Comparison of ENCODE assay signal across 8 cellular contexts in the genomic region with DNA sequence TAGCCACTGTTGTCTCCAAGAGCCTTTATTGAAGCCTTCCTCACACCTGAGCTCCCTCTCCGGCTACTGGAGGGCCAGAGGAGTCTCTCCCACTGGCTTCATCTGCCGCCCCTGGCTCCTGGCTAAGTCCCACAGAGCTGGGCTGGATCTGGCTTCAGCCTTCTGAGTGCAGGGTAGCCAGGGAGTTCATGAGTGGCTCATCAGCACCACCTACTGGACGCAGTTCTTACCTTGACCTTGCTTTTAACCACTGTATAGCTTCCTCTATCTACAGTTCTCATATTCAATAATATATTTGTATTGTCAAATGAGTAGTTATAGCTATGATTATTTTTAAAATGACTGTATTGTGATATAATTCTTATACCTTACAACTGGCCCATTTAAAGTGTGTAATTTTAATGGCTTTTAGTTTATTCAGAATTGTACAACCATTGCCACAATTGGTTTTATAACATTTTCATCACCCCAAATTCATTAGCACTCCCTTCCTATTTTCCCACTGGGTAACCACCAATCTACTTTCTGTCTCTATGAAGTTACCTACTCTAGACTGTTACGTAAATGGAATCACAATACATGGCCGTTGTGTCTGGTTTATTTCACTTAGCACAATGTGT. TPM values are rescaled to one million over a fixed set of nuclear protein-coding genes. Genes with fewer than 3 reads are reported as not detected.
A peak's percentile ranks its signal among the peaks of the same experiment; 100 is the strongest.
DNase-seq lines count a peak whose midpoint lies in the region; ATAC-seq, FAIRE-seq and TF ChIP-seq lines count a peak whose summit lies in the region.

No MANE protein-coding gene starts in this region.

- H3K4me3 Mint-ChIP-seq in activated CD8-positive, alpha-beta memory T cell treated with anti-CD3 and anti-CD28 coated beads, Interleukin-2, amount 10 ng/mL, durations not matched to agents 7 days and 5 days: no peak overlapping the region

- no peak overlapping the region for H3K4me2 ChIP-seq in endothelial cell of umbilical vein (ENCODE audit: insufficient read depth, low read length)

- H3K9me1 ChIP-seq in endothelial cell of umbilical vein (replicated peaks; ENCODE audit: control insufficient read depth, extremely low read depth, insufficient read depth, low read length): no peaks in the 10 kb centered on the region

- H3K4me1 Mint-ChIP-seq in activated CD8-positive, alpha-beta memory T cell treated with anti-CD3 and anti-CD28 coated beads, Interleukin-2, amount 10 ng/mL, durations not matched to agents 7 days and 5 days: peaks cover 2% of the 10 kb centered on the region

- H3K27me3 Mint-ChIP-seq in activated CD8-positive, alpha-beta memory T cell treated with anti-CD3 and anti-CD28 coated beads, Interleukin-2, amount 10 ng/mL, durations not matched to agents 7 days and 5 days: peaks cover 24% of the 10 kb centered on the region

- H3K36me3 ChIP-seq in NT2/D1 (ENCODE audit: insufficient read depth, insufficient read length, low read length): no peaks in the 10 kb centered on the region
- H3K36me3 ChIP-seq in endothelial cell of umbilical vein (ENCODE audit: control insufficient read depth in 2 of 2, extremely low read depth in 1 of 2, insufficient read depth in 2 of 2, low read length in 2 of 2): no peaks in the 10 kb centered on the region
- no peaks in the 10 kb centered on the region for H3K36me3 ChIP-seq in mucosa of descending colon (ENCODE audit: low read depth)

- peak; percentile 99 for ATAC-seq in GM21423 (IDR thresholded peaks at IDR 0.05; ENCODE audit: unreplicated experiment)
- peak; percentile 97 for ATAC-seq in activated CD8-positive, alpha-beta memory T cell treated with anti-CD3 and anti-CD28 coated beads, Interleukin-2, amount 10 ng/mL, durations not matched to agents 7 days and 5 days
- peak; percentile 98 for ATAC-seq in mucosa of descending colon

- H3K27me3 ChIP-seq in NT2/D1 (ENCODE audit: insufficient read depth, insufficient read length) (no peaks in the 10 kb centered on the region), endothelial cell of umbilical vein (ENCODE audit: control insufficient read depth in 2 of 2, insufficient read depth in 2 of 2, low read length in 2 of 2) (peaks cover 0 to 4% of the 10 kb centered on the region in 2 experiments)

- no peaks in the 10 kb centered on the region for H4K20me1 ChIP-seq in endothelial cell of umbilical vein (replicated peaks; ENCODE audit: control insufficient read depth, extremely low read depth, insufficient read depth, low read length)

- no peak overlapping the region for H3K27ac Mint-ChIP-seq in activated CD8-positive, alpha-beta memory T cell treated with anti-CD3 and anti-CD28 coated beads, Interleukin-2, amount 10 ng/mL, durations not matched to agents 7 days and 5 days

- DNase-seq in DMS 273 (lab: John Stamatoyannopoulos, UW; ENCODE audit: unreplicated experiment) (peak; percentile 90), HT1080 (ENCODE audit: low read depth) (peak; percentile 73), NT2/D1 (ENCODE audit: low read depth, low spot score) (peak; percentile 78), endothelial cell of umbilical vein (ENCODE audit: low read depth, low spot score) (peak; percentile 77), mucosa of descending colon (peak in 2 of 3 donors; percentile 80 to 98)
- DNase-seq in activated CD8-positive, alpha-beta memory T cell treated with anti-CD3 and anti-CD28 coated beads, Interleukin-2, amount 10 ng/mL, durations not matched to agents 7 days and 5 days: peak; percentile 85
- DNase-seq in stimulated activated CD8-positive, alpha-beta memory T cell treated with anti-CD3 and anti-CD28 coated beads, Interleukin-7, amount 100 ng/mL, for 1 hour (ENCODE audit: low read depth in 2 of 2): peak; percentile 43 to 62

- dilution Hi-C loops in endothelial cell of umbilical vein (cut with MboI; ENCODE audit: extremely low pct_ligation_motif_present, low sequenced_read_pairs): no loop called here

- H2AFZ ChIP-seq in endothelial cell of umbilical vein (ENCODE audit: low read depth, low read length): no peak overlapping the region

- no peak overlapping the region for H3K4me3 ChIP-seq in NT2/D1 (ENCODE audit: insufficient read length, low read depth)
- no peak overlapping the region for H3K4me3 ChIP-seq in endothelial cell of umbilical vein (replicated peaks in 1 of 3; ENCODE audit: insufficient read depth in 1 of 3, low read depth in 1 of 3, low read length in 3 of 3)
- H3K4me3 ChIP-seq in mucosa of descending colon: no peak overlapping the region

- H3K4me1 ChIP-seq in NT2/D1 (ENCODE audit: insufficient read depth, insufficient read length): no peaks in the 10 kb centered on the region
- H3K4me1 ChIP-seq in endothelial cell of umbilical vein (ENCODE audit: control insufficient read depth, extremely low read depth, insufficient read depth, low read length): no peaks in the 10 kb centered on the region
- no peaks in the 10 kb centered on the region for H3K4me1 ChIP-seq in mucosa of descending colon (ENCODE audit: low read depth)

- FAIRE-seq in endothelial cell of umbilical vein (lab: Jason Lieb, UNC): peak; percentile 87

- intact Hi-C loops in endothelial cell of umbilical vein (cut with micrococcal nuclease) (loop anchor here (1.0 kb wide), 3 partner anchors 199 to 1797 kb away; no protein-coding TSS in a partner anchor), mucosa of descending colon (cut with DNase I, micrococcal nuclease) (loop anchor here in 1 of 2 donors (5.0 kb wide), 2 partner anchors 200 to 355 kb away; no protein-coding TSS in a partner anchor)

- H3K9ac ChIP-seq in NT2/D1 (ENCODE audit: insufficient read length, low read depth) (no peak overlapping the region), endothelial cell of umbilical vein (replicated peaks; ENCODE audit: extremely low read depth, insufficient read depth, low read length) (no peak overlapping the region)

- TF ChIP-seq CTCF in endothelial cell of umbilical vein (IDR thresholded peaks at IDR 0.05; ENCODE audit: extremely low read depth in 1 of 2, insufficient read depth in 1 of 2, low read depth in 1 of 2, low read length in 2 of 2): peak; percentile 70 to 83
- TF ChIP-seq CTCF in mucosa of descending colon (IDR thresholded peaks at IDR 0.05): peak; percentile 65

- no peak overlapping the region for H3K27ac ChIP-seq in endothelial cell of umbilical vein (ENCODE audit: insufficient read depth, low read depth, low read length)

- CTCF ChIA-PET in activated CD8-positive, alpha-beta memory T cell treated with anti-CD3 and anti-CD28 coated beads, Interleukin-2, amount 10 ng/mL, durations not matched to agents 7 days and 5 days (lab: Charles Lee): interaction anchor here (0.6 to 1.6 kb wide), 36 partner anchors 8 to 469 kb away, joined by 3 to 17 read pairs (median 4); partner anchors contain the start of gene CNDP2
- CTCF ChIA-PET in endothelial cell of umbilical vein (lab: Charles Lee): interaction anchor here (0.6 to 1.6 kb wide), 40 partner anchors 8 to 1799 kb away, joined by 3 to 106 read pairs (median 5); partner anchors contain the start of genes CNDP1 and CNDP2

- H3K9me3 ChIP-seq in NT2/D1 (ENCODE audit: insufficient read depth, low read length) (peaks cover 16% of the 10 kb centered on the region), endothelial cell of umbilical vein (replicated peaks; ENCODE audit: control insufficient read depth, insufficient read depth, low read length) (no peaks in the 10 kb centered on the region), mucosa of descending colon (peaks cover 14% of the 10 kb centered on the region)

- no peaks in the 10 kb centered on the region for H3K79me2 ChIP-seq in endothelial cell of umbilical vein (ENCODE audit: control insufficient read depth, insufficient read depth, low read length)

- BruUV-seq in endothelial cell of umbilical vein (replicated peaks; lab: Mats Ljungman, UMichigan): no TSS peak

- no peak for TF ChIP-seq POLR2A in endothelial cell of umbilical vein (IDR thresholded peaks at IDR 0.05; ENCODE audit: low read depth, low read length)

- peaks cover 1% of the 10 kb centered on the region for H3K36me3 Mint-ChIP-seq in activated CD8-positive, alpha-beta memory T cell treated with anti-CD3 and anti-CD28 coated beads, Interleukin-2, amount 10 ng/mL, durations not matched to agents 7 days and 5 days

- POLR2A ChIA-PET in endothelial cell of umbilical vein (lab: Charles Lee): no interaction called here

- peaks cover 3% of the 10 kb centered on the region for H3K9me3 Mint-ChIP-seq in activated CD8-positive, alpha-beta memory T cell treated with anti-CD3 and anti-CD28 coated beads, Interleukin-2, amount 10 ng/mL, durations not matched to agents 7 days and 5 days (ENCODE audit: low read depth)

RNA-seq across cellular contexts. Expression of gene CNDP1, which starts 17.7 kb away (rescaled TPM):
- total RNA-seq in HT1080 (2014; rRNA removed; shearing (Covaris generic)): 0.23 TPM in 1 of 2 replicates, not detected in the other
- not detected in 2 replicates for polyA plus RNA-seq in HT1080 (2015; cell fraction: cytosol; rRNA removed)
- polyA plus RNA-seq in HT1080 (2015; cell fraction: nucleus; rRNA removed): 0.08 and 0.19 TPM in 2 replicates
- under 1 TPM in 1 of 2 experiments, not detected in 1; 0.28 TPM for total RNA-seq in activated CD8-positive, alpha-beta memory T cell treated with anti-CD3 and anti-CD28 coated beads, Interleukin-2, amount 10 ng/mL, durations not matched to agents 7 days and 5 days
- not detected in 2 replicates for total RNA-seq in endothelial cell of umbilical vein
- polyA plus RNA-seq in endothelial cell of umbilical vein: not detected in 2 replicates
- not detected in 2 replicates for polyA plus RNA-seq in endothelial cell of umbilical vein (2011; cell fraction: cytosol; rRNA removed)
- polyA plus RNA-seq in endothelial cell of umbilical vein (2011; cell fraction: nucleus; rRNA removed): 0.06 and 0.22 TPM in 2 replicates
- 0.17 TPM in 1 of 2 replicates, not detected in the other for polyA plus RNA-seq in endothelial cell of umbilical vein (2012)
- polyA minus RNA-seq in endothelial cell of umbilical vein: not detected in 2 replicates
- polyA minus RNA-seq in endothelial cell of umbilical vein (2011; cell fraction: cytosol; rRNA and poly(A)+ RNA removed): not detected
- polyA minus RNA-seq in endothelial cell of umbilical vein (2011; cell fraction: nucleus; rRNA and poly(A)+ RNA removed): not detected in 2 replicates
- under 1 TPM; 0.19 to 0.32 (median 0.19) TPM for total RNA-seq in mucosa of descending colon

RNA-seq across cellular contexts. Expression of gene ZNF407, which starts 45.6 kb away (rescaled TPM):
- total RNA-seq in HT1080 (2014; rRNA removed; shearing (Covaris generic)): 7.2 and 8.2 TPM in 2 replicates
- polyA plus RNA-seq in HT1080 (2015; cell fraction: cytosol; rRNA removed): 2.3 and 3.2 TPM in 2 replicates
- polyA plus RNA-seq in HT1080 (2015; cell fraction: nucleus; rRNA removed): 8.4 and 9.8 TPM in 2 replicates
- 10 to 100 TPM; 12.9 to 16.6 TPM for total RNA-seq in activated CD8-positive, alpha-beta memory T cell treated with anti-CD3 and anti-CD28 coated beads, Interleukin-2, amount 10 ng/mL, durations not matched to agents 7 days and 5 days
- total RNA-seq in endothelial cell of umbilical vein: 17.3 and 20.1 TPM in 2 replicates
- polyA plus RNA-seq in endothelial cell of umbilical vein: 3.7 and 3.8 TPM in 2 replicates
- 3.5 TPM in 2 replicates for polyA plus RNA-seq in endothelial cell of umbilical vein (2011; cell fraction: cytosol; rRNA removed)
- polyA plus RNA-seq in endothelial cell of umbilical vein (2011; cell fraction: nucleus; rRNA removed): 16.2 and 16.7 TPM in 2 replicates
- 4.7 and 5.1 TPM in 2 replicates for polyA plus RNA-seq in endothelial cell of umbilical vein (2012)
- 29.1 and 35.4 TPM in 2 replicates for polyA minus RNA-seq in endothelial cell of umbilical vein
- polyA minus RNA-seq in endothelial cell of umbilical vein (2011; cell fraction: cytosol; rRNA and poly(A)+ RNA removed): 10.7 TPM
- polyA minus RNA-seq in endothelial cell of umbilical vein (2011; cell fraction: nucleus; rRNA and poly(A)+ RNA removed): 118 and 125 TPM in 2 replicates
- 10 to 100 TPM; 13.0 to 25.1 (median 18.8) TPM for total RNA-seq in mucosa of descending colon

RNA-seq across cellular contexts. Expression of gene CNDP2, which starts 55.9 kb away (rescaled TPM):
- 70.3 and 86.6 TPM in 2 replicates for total RNA-seq in HT1080 (2014; rRNA removed; shearing (Covaris generic))
- 95.4 and 99.5 TPM in 2 replicates for polyA plus RNA-seq in HT1080 (2015; cell fraction: cytosol; rRNA removed)
- 150 and 170 TPM in 2 replicates for polyA plus RNA-seq in HT1080 (2015; cell fraction: nucleus; rRNA removed)
- 100 to 1,000 TPM; 141 to 176 TPM for total RNA-seq in activated CD8-positive, alpha-beta memory T cell treated with anti-CD3 and anti-CD28 coated beads, Interleukin-2, amount 10 ng/mL, durations not matched to agents 7 days and 5 days
- total RNA-seq in endothelial cell of umbilical vein (121 and 123 TPM in 2 replicates), mucosa of descending colon (100 to 1,000 TPM; 148 to 263 (median 244) TPM)
- 39.9 and 52.9 TPM in 2 replicates for polyA plus RNA-seq in endothelial cell of umbilical vein
- polyA plus RNA-seq in endothelial cell of umbilical vein (2011; cell fraction: cytosol; rRNA removed): 67.0 and 79.0 TPM in 2 replicates
- polyA plus RNA-seq in endothelial cell of umbilical vein (2011; cell fraction: nucleus; rRNA removed): 78.4 and 84.3 TPM in 2 replicates
- polyA plus RNA-seq in endothelial cell of umbilical vein (2012): 109 and 118 TPM in 2 replicates
- 112 and 114 TPM in 2 replicates for polyA minus RNA-seq in endothelial cell of umbilical vein
- polyA minus RNA-seq in endothelial cell of umbilical vein (2011; cell fraction: cytosol; rRNA and poly(A)+ RNA removed): 21.1 TPM
- 39.0 and 52.5 TPM in 2 replicates for polyA minus RNA-seq in endothelial cell of umbilical vein (2011; cell fraction: nucleus; rRNA and poly(A)+ RNA removed)
